ENCODE assay signal across 16 cellular contexts in the genomic region with DNA sequence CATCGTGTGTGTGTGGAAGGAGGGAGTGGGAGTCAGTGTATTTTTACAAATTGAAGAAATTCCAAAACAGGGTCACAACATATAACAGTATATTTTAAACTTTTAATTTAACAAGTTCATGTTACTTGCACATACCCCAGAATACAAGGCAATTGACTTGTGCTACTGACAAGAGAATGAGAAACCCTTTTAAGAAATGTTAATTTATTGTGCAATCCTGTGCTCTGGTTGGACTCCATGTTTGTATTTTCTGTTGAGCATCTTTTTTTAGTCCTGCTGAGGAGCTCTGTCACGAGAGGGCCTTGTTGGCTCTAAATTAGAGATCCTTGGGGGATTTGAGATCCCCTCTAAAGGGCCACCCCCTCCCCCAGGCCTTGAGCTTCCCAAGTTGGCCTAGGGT. TPM values are rescaled to one million over a fixed set of nuclear protein-coding genes. Genes with fewer than 3 reads are reported as not detected.
A peak's percentile ranks its signal among the peaks of the same experiment; 100 is the strongest.
DNase-seq lines count a peak whose midpoint lies in the region; ATAC-seq, FAIRE-seq and TF ChIP-seq lines count a peak whose summit lies in the region.
"Had no signal": no experiment of that assay in that cellular context is flagged by ENCODE, and none has a peak within 500 bp of the region (broad histone marks: within the 10 kb centered on the region; RNA-seq: fewer than 3 reads in every experiment).

No MANE protein-coding gene starts in this region.

- H3K79me2 ChIP-seq in GM23338 (replicated peaks; ENCODE audit: insufficient read depth) (no peaks in the 10 kb centered on the region), astrocyte (ENCODE audit: insufficient read depth, low read length) (peaks cover 18% of the 10 kb centered on the region)

- 47 to 68% (median 57%) methylated on average over 2 of the region's 2 CpGs for WGBS in stomach, 5 donors
- 31 to 35% methylated on average over 2 of the region's 2 CpGs for WGBS in aorta, 2 donors

- DNase-seq in GM23338 (ENCODE audit: low spot score) (no peak), astrocyte (ENCODE audit: low read depth) (no peak), iris pigment epithelial cell (ENCODE audit: low read depth) (peak; percentile 45), stomach (no peak), aorta (no peak), left lung (no peak), SW 1271 (lab: John Stamatoyannopoulos, UW) (no peak)
- DNase-seq: activated CD4-positive, alpha-beta T cell treated with anti-CD3 and anti-CD28 coated beads, Interleukin-2, amount 10 ng/mL, durations not matched to agents 7 days and 5 days; DND-41; effector CD4-positive, alpha-beta T cell; NCI-H2081 treated with DMSO at 0.1 percent for 48 hours; NCI-H82; stimulated activated naive CD8-positive, alpha-beta T cell treated with anti-CD3 and anti-CD28 coated beads, Interleukin-15, amount 100 ng/mL, for 72 hours had no signal

- H3K4me1 Mint-ChIP-seq in GM23338 (peaks cover 57% of the 10 kb centered on the region), astrocyte (ENCODE audit: low read depth, unreplicated experiment) (peaks cover 13% of the 10 kb centered on the region)
- H3K4me1 Mint-ChIP-seq: activated CD4-positive, alpha-beta T cell treated with anti-CD3 and anti-CD28 coated beads, Interleukin-2, amount 10 ng/mL, durations not matched to agents 7 days and 5 days had no signal

- H3K27me3 Mint-ChIP-seq in GM23338 (ENCODE audit: insufficient read depth, low read depth, poor library complexity) (peaks cover 16% of the 10 kb centered on the region), astrocyte (ENCODE audit: low read depth, unreplicated experiment) (peaks cover 22% of the 10 kb centered on the region)

- intact Hi-C loops in stomach (cut with DNase I; ENCODE audit: low total_unique reads) (no loop called here), aorta (cut with DNase I) (loop anchor here in 1 of 2 donors (2.0 to 5.0 kb wide), 3 partner anchors 23 to 314 kb away; no protein-coding TSS in a partner anchor), left lung (cut with DNase I) (no loop called here)

- H3K4me1 ChIP-seq in GM23338 (ENCODE audit: insufficient read depth) (peaks cover 43% of the 10 kb centered on the region), astrocyte (ENCODE audit: insufficient read depth, low read length) (peaks cover 29% of the 10 kb centered on the region), stomach (peaks cover 37 to 50% (median 47%) of the 10 kb centered on the region in 4 donors), aorta (ENCODE audit: control insufficient read depth in 1 of 2, insufficient read depth in 2 of 2, low read length in 2 of 2) (no peaks in the 10 kb centered on the region), left lung (peaks cover 22 to 30% of the 10 kb centered on the region in 2 donors)

- no peaks in the 10 kb centered on the region; the same call in 2 of the 3 replicates for H3K9me3 Mint-ChIP-seq in GM23338
- peaks cover 3% of the 10 kb centered on the region for H3K9me3 Mint-ChIP-seq in astrocyte (ENCODE audit: unreplicated experiment)
- H3K9me3 Mint-ChIP-seq: activated CD4-positive, alpha-beta T cell treated with anti-CD3 and anti-CD28 coated beads, Interleukin-2, amount 10 ng/mL, durations not matched to agents 7 days and 5 days; activated T-helper 1 cell treated with anti-CD3 and anti-CD28 coated beads, Interleukin-12 subunit alpha, Interleukin-12 subunit beta, Interleukin-2, Interleukin-4 antibody, amounts not matched to agents 30 ng/mL and 10 ng/mL and 1 ng/mL, durations not matched to agents 14 hours and 24 hours and 36 hours; stimulated activated naive CD8-positive, alpha-beta T cell treated with anti-CD3 and anti-CD28 coated beads, Interleukin-15, amount 100 ng/mL, for 72 hours; T-helper 2 cell treated with Interferon-gamma antibody and Interleukin-4, amounts not matched to agents 5 μg/mL and 100 μg/mL, for 36 hours had no signal

- no peak for TF ChIP-seq POLR2A in stomach (IDR thresholded peaks at IDR 0.05)

- H3K9me2 ChIP-seq in GM23338 (ENCODE audit: insufficient read depth) = no peaks in the 10 kb centered on the region

- H3K4me3 Mint-ChIP-seq in GM23338 = peak overlapping the region; percentile 78
- peak overlapping the region; percentile 69 for H3K4me3 Mint-ChIP-seq in astrocyte (ENCODE audit: unreplicated experiment)
- H3K4me3 Mint-ChIP-seq: activated CD4-positive, alpha-beta T cell treated with anti-CD3 and anti-CD28 coated beads, Interleukin-2, amount 10 ng/mL, durations not matched to agents 7 days and 5 days; activated T-helper 1 cell treated with anti-CD3 and anti-CD28 coated beads, Interleukin-12 subunit alpha, Interleukin-12 subunit beta, Interleukin-2, Interleukin-4 antibody, amounts not matched to agents 30 ng/mL and 10 ng/mL and 1 ng/mL, durations not matched to agents 14 hours and 24 hours and 36 hours; T-helper 2 cell treated with Interferon-gamma antibody and Interleukin-4, amounts not matched to agents 5 μg/mL and 100 μg/mL, for 36 hours had no signal

- TF ChIP-seq CTCF in GM23338 (conservative IDR thresholded peaks at IDR 0.05; ENCODE audit: low read depth in 2 of 2) (no peak), astrocyte (IDR thresholded peaks at IDR 0.05; ENCODE audit: insufficient read depth, low read depth, low read length) (no peak), stomach (IDR thresholded peaks at IDR 0.05) (no peak), left lung (IDR thresholded peaks at IDR 0.05) (no peak)

- no peaks in the 10 kb centered on the region; the same call in 2 of the 3 replicates for H3K36me3 Mint-ChIP-seq in GM23338 (ENCODE audit: low read depth)
- no peaks in the 10 kb centered on the region for H3K36me3 Mint-ChIP-seq in astrocyte (ENCODE audit: low read depth, unreplicated experiment)

- H3K36me3 ChIP-seq in GM23338 (ENCODE audit: insufficient read depth) = no peaks in the 10 kb centered on the region
- H3K36me3 ChIP-seq in astrocyte (ENCODE audit: insufficient read depth, low read length) = no peaks in the 10 kb centered on the region
- H3K36me3 ChIP-seq in stomach = no peaks in the 10 kb centered on the region
- H3K36me3 ChIP-seq in aorta (ENCODE audit: control insufficient read depth in 1 of 2, insufficient read depth in 2 of 2, low read length in 1 of 2) = no peaks in the 10 kb centered on the region
- no peaks in the 10 kb centered on the region for H3K36me3 ChIP-seq in left lung

- H3K4me3 ChIP-seq in GM23338 = peak overlapping the region; percentile 82; the same call in 1 of the 2 replicates
- H3K4me3 ChIP-seq in astrocyte (ENCODE audit: insufficient read depth, low read depth, low read length) = no peak overlapping the region
- H3K4me3 ChIP-seq in stomach = no peak overlapping the region
- no peak overlapping the region for H3K4me3 ChIP-seq in aorta (ENCODE audit: low read length in 2 of 2)
- H3K4me3 ChIP-seq in left lung = no peak overlapping the region

- H3K9me3 ChIP-seq in astrocyte (ENCODE audit: insufficient read depth, low read depth, low read length) = no peaks in the 10 kb centered on the region
- H3K9me3 ChIP-seq in stomach = no peaks in the 10 kb centered on the region
- H3K9me3 ChIP-seq in aorta (ENCODE audit: control insufficient read depth, low read length) = no peaks in the 10 kb centered on the region
- no peaks in the 10 kb centered on the region for H3K9me3 ChIP-seq in left lung

- H3F3A ChIP-seq in GM23338 (replicated peaks; ENCODE audit: low read depth) = 0 out of 2 replicates have a peak, but pooled peaks cover 3% of the 10 kb centered on the region

- H3K27ac Mint-ChIP-seq in GM23338 (no peak overlapping the region; the same call in 1 of the 2 replicates), astrocyte (ENCODE audit: unreplicated experiment) (no peak overlapping the region)
- H3K27ac Mint-ChIP-seq: activated CD4-positive, alpha-beta T cell treated with anti-CD3 and anti-CD28 coated beads, Interleukin-2, amount 10 ng/mL, durations not matched to agents 7 days and 5 days; activated T-helper 1 cell treated with anti-CD3 and anti-CD28 coated beads, Interleukin-12 subunit alpha, Interleukin-12 subunit beta, Interleukin-2, Interleukin-4 antibody, amounts not matched to agents 30 ng/mL and 10 ng/mL and 1 ng/mL, durations not matched to agents 14 hours and 24 hours and 36 hours; stimulated activated naive CD8-positive, alpha-beta T cell treated with anti-CD3 and anti-CD28 coated beads, Interleukin-15, amount 100 ng/mL, for 72 hours; T-helper 2 cell treated with Interferon-gamma antibody and Interleukin-4, amounts not matched to agents 5 μg/mL and 100 μg/mL, for 36 hours had no signal

- TF ChIP-seq EP300 in stomach (IDR thresholded peaks at IDR 0.05) = no peak

- no peak overlapping the region for H3K9ac ChIP-seq in astrocyte (ENCODE audit: low read length)

- no peak for FAIRE-seq in astrocyte (lab: Jason Lieb, UNC)

- H4K20me1 ChIP-seq in GM23338 (replicated peaks; ENCODE audit: insufficient read depth) = no peaks in the 10 kb centered on the region
- H4K20me1 ChIP-seq in astrocyte (ENCODE audit: insufficient read depth, low read length) = peaks cover 4% of the 10 kb centered on the region

- H3K27me3 ChIP-seq in GM23338 (ENCODE audit: insufficient read depth) (no peaks in the 10 kb centered on the region), astrocyte (ENCODE audit: insufficient read depth, low read length) (no peaks in the 10 kb centered on the region), stomach (peaks cover 0 to 21% (median 0%) of the 10 kb centered on the region in 3 donors), aorta (ENCODE audit: control insufficient read depth in 1 of 2, insufficient read depth in 2 of 2, low read length in 1 of 2) (no peaks in the 10 kb centered on the region), left lung (peaks cover 0 to 33% of the 10 kb centered on the region in 2 donors)

- H2AFZ ChIP-seq in GM23338 = no peak overlapping the region
- H2AFZ ChIP-seq in astrocyte (ENCODE audit: low read depth, low read length) = no peak overlapping the region

- peak overlapping the region; percentile 94 for H3K4me2 ChIP-seq in GM23338
- H3K4me2 ChIP-seq in astrocyte (ENCODE audit: low read length) = no peak overlapping the region

- H3K27ac ChIP-seq in GM23338 (ENCODE audit: low read depth) (no peak overlapping the region), astrocyte (ENCODE audit: low read depth, low read length) (no peak overlapping the region), stomach (peak overlapping the region; percentile 93 to 97 (median 95)), aorta (ENCODE audit: low read depth in 1 of 2, low read length in 2 of 2) (no peak overlapping the region), left lung (no peak overlapping the region)

- ATAC-seq in GM23338 (no peak), aorta (ENCODE audit: low FRiP score) (no peak), GM21737 (IDR thresholded peaks at IDR 0.05; ENCODE audit: unreplicated experiment) (no peak), left lung (no peak)
- ATAC-seq: stimulated activated naive CD8-positive, alpha-beta T cell treated with anti-CD3 and anti-CD28 coated beads, Interleukin-15, amount 100 ng/mL, for 72 hours had no signal

TF ChIP-seq in GM23338, 12 proteins besides CTCF, POLR2A, EP300 and RAD21 (continues in another document):
- no peak for TF ChIP-seq STAT1 (IDR thresholded peaks at IDR 0.05; ENCODE audit: unreplicated experiment)

RNA-seq across cellular contexts. Expression of a gene that starts 1.1 kb away (rescaled TPM):
- total RNA-seq in GM23338 (2014; rRNA removed; shearing (Covaris generic)) = 7.3 and 7.4 TPM in 2 replicates
- polyA plus RNA-seq in GM23338 (2016; fragmentation: Nextera tagmentation; extraction: Ambion mirVana) (34.2 and 40.1 TPM in 2 replicates), stomach (10 to 100 TPM; 10.7 to 60.9 (median 11.7) TPM), aorta (10 to 100 TPM; 18.9 to 52.6 TPM)
- total RNA-seq in astrocyte (1.7 and 2.3 TPM in 2 replicates), stomach (10 to 100 TPM; 24.5 to 57.6 (median 43.3) TPM), aorta (100 to 1,000 TPM; 133 to 143 TPM), left lung (100 to 1,000 TPM; 263 to 487 TPM)
- total RNA-seq: activated CD4-positive, alpha-beta T cell treated with anti-CD3 and anti-CD28 coated beads, Interleukin-2, amount 10 ng/mL, durations not matched to agents 7 days and 5 days; activated T-helper 1 cell treated with anti-CD3 and anti-CD28 coated beads, Interleukin-12 subunit alpha, Interleukin-12 subunit beta, Interleukin-2, Interleukin-4 antibody, amounts not matched to agents 30 ng/mL and 10 ng/mL and 1 ng/mL, durations not matched to agents 14 hours and 24 hours and 36 hours had no signal

Comparison
In these comparisons a context has a peak if more than half of its experiments do, and no peak if none do; other contexts are left out.
1. H3K27ac ChIP-seq: peak in stomach (5 of 5); none in GM23338 (single experiment), astrocyte (single experiment), aorta (0 of 2) and left lung (0 of 2).